Comparison of ENCODE assay signal across 8 cellular contexts in the genomic region with DNA sequence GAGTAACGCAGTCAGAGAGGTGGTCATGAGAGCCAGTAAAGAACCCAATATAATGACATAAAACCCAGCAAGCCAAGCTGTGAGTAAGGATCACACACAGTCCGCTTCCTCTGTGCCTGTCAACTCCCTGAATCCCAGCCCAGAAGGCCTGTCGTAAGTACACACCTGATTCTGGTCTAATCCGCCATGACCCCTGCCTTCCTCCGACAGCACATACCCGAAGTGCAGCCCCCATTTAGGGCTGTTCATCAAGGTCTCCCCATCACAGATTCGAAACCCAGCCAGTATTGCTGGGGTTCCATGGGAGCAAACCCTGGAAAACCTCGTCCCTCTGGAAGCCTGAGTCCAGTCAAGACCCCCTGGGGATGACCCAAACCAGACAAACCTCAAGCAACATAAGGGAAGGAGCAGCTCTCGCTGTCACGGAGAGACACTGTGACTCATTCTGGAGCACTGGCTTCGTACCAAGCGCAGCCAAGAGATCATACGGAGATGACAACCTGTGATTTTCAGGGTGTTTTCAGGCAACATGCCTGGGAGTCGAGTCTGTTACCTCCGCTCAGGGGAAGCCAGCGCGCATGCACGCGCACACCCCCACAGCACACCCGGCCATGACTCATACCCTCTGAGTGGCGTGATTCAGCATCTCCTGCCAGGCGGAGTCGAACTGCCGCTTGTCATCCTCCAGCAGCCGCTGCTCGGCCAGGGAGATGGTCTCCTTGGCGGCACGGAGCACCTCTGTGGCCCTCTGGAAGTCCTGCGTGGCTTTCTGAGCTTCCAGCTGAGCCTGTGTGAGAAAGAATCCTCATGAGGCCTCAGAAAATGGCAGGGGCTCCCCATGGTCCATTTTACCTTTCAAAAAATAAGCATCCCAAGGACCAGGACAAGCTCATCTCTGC.
A peak's percentile ranks its signal among the peaks of the same experiment; 100 is the strongest.
DNase-seq lines count a peak whose midpoint lies in the region; ATAC-seq and TF ChIP-seq lines count a peak whose summit lies in the region.

No MANE protein-coding gene starts in this region.

- no peaks in the 10 kb centered on the region for H3K9me3 ChIP-seq in hepatocyte (ENCODE audit: low read depth)

- H3K4me2 ChIP-seq in hepatocyte: peak overlapping the region; percentile 43

- no peaks in the 10 kb centered on the region for H3K9me2 ChIP-seq in hepatocyte (replicated peaks; ENCODE audit: insufficient read depth)

- in situ Hi-C loops in GM18951 (cut with MboI; ENCODE audit: low sequenced_read_pairs, unreplicated experiment): loop anchor here (10.0 kb wide), 1 partner anchor 115 kb away; no protein-coding TSS in a partner anchor

- DNase-seq in T-helper 9 cell: peak; percentile 77
- DNase-seq in anterior cingulate cortex (lab: John Stamatoyannopoulos, UW): peak in 57 of 58 donors; percentile 17 to 92 (median 82)
- peak; percentile 82 for DNase-seq in hepatocyte (ENCODE audit: low spot score)
- no peak for DNase-seq in DMS79 treated with DMSO at 0.1 percent for 48 hours (lab: John Stamatoyannopoulos, UW)

- H3K4me3 ChIP-seq in hepatocyte: no peak overlapping the region
- H3K4me3 ChIP-seq in skin epidermis: no peak overlapping the region

- H4K20me1 ChIP-seq in hepatocyte (ENCODE audit: insufficient read depth, poor library complexity, severe bottlenecking): no peaks in the 10 kb centered on the region

- peaks cover 3% of the 10 kb centered on the region for H3K79me2 ChIP-seq in hepatocyte

- peaks cover 3% of the 10 kb centered on the region for H3K4me1 ChIP-seq in hepatocyte (ENCODE audit: insufficient read depth)

- WGBS in hepatocyte (ENCODE audit: low lambda C conversion rate, missing lambda C conversion rate): 83% methylated on average over 29 of the region's 29 CpGs

- peak; percentile 48 for TF ChIP-seq POLR2A in GM18951 (IDR thresholded peaks at IDR 0.05; ENCODE audit: extremely low read depth, insufficient read depth, insufficient read length)

- no peak overlapping the region for H2AFZ ChIP-seq in hepatocyte

- ATAC-seq in HG03469 (IDR thresholded peaks at IDR 0.05; ENCODE audit: unreplicated experiment) (peak; percentile 37), GM18519 (IDR thresholded peaks at IDR 0.05; ENCODE audit: low FRiP score, unreplicated experiment) (no peak)

- no peaks in the 10 kb centered on the region for H3K36me3 ChIP-seq in hepatocyte (replicated peaks; ENCODE audit: insufficient read depth, low read depth)

- H3K27ac ChIP-seq in hepatocyte (peak overlapping the region; percentile 76), skin epidermis (peak overlapping the region in 19 of 21 experiments; percentile 52 to 85 (median 72))

- TF ChIP-seq CTCF in hepatocyte (IDR thresholded peaks at IDR 0.05; ENCODE audit: poor library complexity): no peak

- H3K27me3 ChIP-seq in hepatocyte: no peaks in the 10 kb centered on the region
